24 cellular contexts compared by ENCODE assay signal in the genomic region with DNA sequence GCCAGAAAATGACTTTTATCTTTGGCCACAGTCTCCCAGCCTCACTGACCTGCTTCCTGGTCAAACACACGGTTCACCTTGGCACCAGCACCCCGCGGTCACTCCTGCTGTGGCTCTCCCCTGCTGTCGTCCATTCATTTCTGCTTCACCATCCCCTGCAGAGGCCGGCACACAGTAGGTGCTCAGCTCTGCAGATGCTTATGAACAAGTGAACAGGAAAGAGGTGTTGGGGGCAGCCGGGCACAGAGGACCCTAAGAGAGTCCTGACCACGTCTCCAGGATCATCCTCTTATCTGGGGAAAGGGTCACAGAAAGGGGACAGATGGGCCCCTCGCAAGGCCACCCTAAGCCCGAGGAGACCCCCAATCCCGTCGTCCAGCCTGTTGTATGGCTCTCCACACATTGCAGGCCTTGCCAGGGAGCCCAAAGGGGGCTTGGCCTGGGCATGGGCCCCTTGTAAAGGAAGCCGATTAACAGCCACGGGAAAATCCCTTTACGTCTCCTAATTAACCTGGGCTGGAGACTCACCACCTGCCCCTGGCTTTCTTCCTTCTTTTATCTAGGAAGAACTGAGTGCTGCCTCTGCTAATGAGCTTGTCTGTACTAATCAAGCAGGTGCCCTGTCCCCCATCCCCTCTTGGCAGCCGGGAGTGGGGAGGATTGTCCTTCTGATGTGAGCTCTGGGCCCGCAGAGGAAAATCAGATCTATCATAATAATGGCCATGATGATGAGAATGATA. TPM values are rescaled to one million over a fixed set of nuclear protein-coding genes. Genes with fewer than 3 reads are reported as not detected.
DNase-seq lines count a peak whose midpoint lies in the region; ATAC-seq and TF ChIP-seq lines count a peak whose summit lies in the region.
"Had no signal": no experiment of that assay in that cellular context is flagged by ENCODE, and none has a peak within 500 bp of the region (broad histone marks: within the 10 kb centered on the region; RNA-seq: fewer than 3 reads in every experiment).

No MANE protein-coding gene starts in this region.

- no peak for TF ChIP-seq CTCF in GM23338 (conservative IDR thresholded peaks at IDR 0.05; ENCODE audit: low read depth in 2 of 2)
- TF ChIP-seq CTCF in WTC11 (IDR thresholded peaks at IDR 0.05) = no peak
- TF ChIP-seq CTCF in nephron (IDR thresholded peaks at IDR 0.05; ENCODE audit: unreplicated experiment in 3 of 3) = no peak
- no peak for TF ChIP-seq CTCF in smooth muscle cell (IDR thresholded peaks at IDR 0.05; ENCODE audit: borderline replicate concordance, insufficient read depth, poor library complexity, severe bottlenecking)

- peaks cover 37% of the 10 kb centered on the region for H3K4me1 Mint-ChIP-seq in GM23338
- peaks cover 43% of the 10 kb centered on the region for H3K4me1 Mint-ChIP-seq in WTC11
- peaks cover 16% of the 10 kb centered on the region for H3K4me1 Mint-ChIP-seq in nephron
- H3K4me1 Mint-ChIP-seq: activated CD8-positive, alpha-beta memory T cell treated with anti-CD3 and anti-CD28 coated beads, Interleukin-2, amount 10 ng/mL, durations not matched to agents 7 days and 5 days had no signal

- peak overlapping the region; percentile 86 for H3K4me3 Mint-ChIP-seq in GM23338
- peak overlapping the region; percentile 80 for H3K4me3 Mint-ChIP-seq in WTC11
- peak overlapping the region; percentile 17 to 76 (median 63) for H3K4me3 Mint-ChIP-seq in nephron
- H3K4me3 Mint-ChIP-seq: activated CD8-positive, alpha-beta memory T cell treated with anti-CD3 and anti-CD28 coated beads, Interleukin-2, amount 10 ng/mL, durations not matched to agents 7 days and 5 days; CD4-positive, alpha-beta T cell had no signal

- H3K9me3 Mint-ChIP-seq in GM23338 (peaks cover 5% of the 10 kb centered on the region; the same call in 2 of the 3 replicates), WTC11 (peaks cover 9% of the 10 kb centered on the region), nephron (no peaks in the 10 kb centered on the region)
- H3K9me3 Mint-ChIP-seq: CD4-positive, alpha-beta T cell; T-cell had no signal

- H3K4me1 ChIP-seq in GM23338 (ENCODE audit: insufficient read depth) (peaks cover 36% of the 10 kb centered on the region), HUES48 (ENCODE audit: control insufficient read depth, insufficient read depth, low read length) (peaks cover 41% of the 10 kb centered on the region), smooth muscle cell (ENCODE audit: low read depth) (peaks cover 39% of the 10 kb centered on the region)

- POLR2A ChIA-PET in WTC11 (lab: Charles Lee) = no interaction called here

- H3K27me3 ChIP-seq in GM23338 (ENCODE audit: insufficient read depth) (peaks cover 31% of the 10 kb centered on the region), HUES48 (ENCODE audit: control insufficient read depth, insufficient read depth, low read length) (peaks cover 34% of the 10 kb centered on the region), smooth muscle cell (ENCODE audit: low read depth) (peaks cover 50% of the 10 kb centered on the region)
- H3K27me3 ChIP-seq: thyroid gland had no signal

- no peak for ATAC-seq in GM23338
- ATAC-seq in WTC11 = no peak
- ATAC-seq in Right ventricle myocardium inferior = no peak
- no peak for ATAC-seq in sciatic nerve
- ATAC-seq: activated CD8-positive, alpha-beta memory T cell treated with anti-CD3 and anti-CD28 coated beads, Interleukin-2, amount 10 ng/mL, durations not matched to agents 7 days and 5 days; stimulated activated naive CD8-positive, alpha-beta T cell treated with anti-CD3 and anti-CD28 coated beads, Interleukin-15, Interleukin-2, amounts not matched to agents 100 U/mL and 50 U/mL, for 24 hours; T-cell had no signal

- H3K27ac Mint-ChIP-seq in GM23338 = no peak overlapping the region
- H3K27ac Mint-ChIP-seq in WTC11 = no peak overlapping the region
- no peak overlapping the region for H3K27ac Mint-ChIP-seq in nephron
- H3K27ac Mint-ChIP-seq: activated CD8-positive, alpha-beta memory T cell treated with anti-CD3 and anti-CD28 coated beads, Interleukin-2, amount 10 ng/mL, durations not matched to agents 7 days and 5 days; CD4-positive, alpha-beta T cell had no signal

- H3K27ac ChIP-seq in GM23338 (ENCODE audit: low read depth) = no peak overlapping the region
- H3K27ac ChIP-seq in HUES48 (ENCODE audit: low read depth, low read length) = no peak overlapping the region
- no peak overlapping the region for H3K27ac ChIP-seq in smooth muscle cell (ENCODE audit: low read depth)
- H3K27ac ChIP-seq: thyroid gland had no signal

- H4K20me1 ChIP-seq in GM23338 (replicated peaks; ENCODE audit: insufficient read depth) (no peaks in the 10 kb centered on the region), smooth muscle cell (ENCODE audit: low read depth) (no peaks in the 10 kb centered on the region)

- H3K4me2 ChIP-seq in GM23338 = peak overlapping the region; percentile 94
- no peak overlapping the region for H3K4me2 ChIP-seq in smooth muscle cell

- H3K36me3 ChIP-seq in GM23338 (ENCODE audit: insufficient read depth) (no peaks in the 10 kb centered on the region), HUES48 (ENCODE audit: control insufficient read depth, insufficient read depth, low read length) (no peaks in the 10 kb centered on the region), smooth muscle cell (ENCODE audit: low read depth) (no peaks in the 10 kb centered on the region)
- H3K36me3 ChIP-seq: thyroid gland had no signal

- H3K36me3 Mint-ChIP-seq in GM23338 (ENCODE audit: low read depth) = peaks cover 6% of the 10 kb centered on the region
- no peaks in the 10 kb centered on the region for H3K36me3 Mint-ChIP-seq in WTC11
- no peaks in the 10 kb centered on the region for H3K36me3 Mint-ChIP-seq in nephron (ENCODE audit: low read depth)
- H3K36me3 Mint-ChIP-seq: activated CD8-positive, alpha-beta memory T cell treated with anti-CD3 and anti-CD28 coated beads, Interleukin-2, amount 10 ng/mL, durations not matched to agents 7 days and 5 days; T-cell had no signal

- 52% methylated on average over 16 of the region's 16 CpGs for WGBS in smooth muscle cell (ENCODE audit: low lambda C conversion rate)

- DNase-seq in GM23338 (ENCODE audit: low spot score) (no peak), WTC11 (ENCODE audit: low spot score) (no peak), Right ventricle myocardium inferior (ENCODE audit: missing footprints) (no peak), sciatic nerve (ENCODE audit: low spot score) (no peak), smooth muscle cell (lab: John Stamatoyannopoulos, UW; ENCODE audit: unreplicated experiment) (no peak)
- DNase-seq in stimulated activated naive CD4-positive, alpha-beta T cell (lab: John Stamatoyannopoulos, UW) = no peak
- DNase-seq: activated CD4-positive, alpha-beta T cell treated with anti-CD3 and anti-CD28 coated beads for 48 hours; activated CD8-positive, alpha-beta memory T cell treated with anti-CD3 and anti-CD28 coated beads, Interleukin-2, amount 10 ng/mL, durations not matched to agents 7 days and 5 days; activated naive CD4-positive, alpha-beta T cell treated with anti-CD3 and anti-CD28 coated beads, Interleukin-2, amount 50 U/mL, for 16 hours; aorta; CD4-positive, alpha-beta T cell; GF-D8; NCI-H1417 treated with DMSO at 0.1 percent for 48 hours; NCI-H2171 treated with DMSO at 0.1 percent for 48 hours; NCI-H774; SIG-M5; stimulated activated CD4-positive, alpha-beta T cell treated with anti-CD3 and anti-CD28 coated beads, Interleukin-4, amount 100 ng/mL, for 24 hours; stimulated activated naive CD8-positive, alpha-beta T cell treated with anti-CD3 and anti-CD28 coated beads, Interleukin-15, Interleukin-2, amounts not matched to agents 100 U/mL and 50 U/mL, for 24 hours; T-cell; thyroid gland had no signal

- H2AFZ ChIP-seq in GM23338 (no peak overlapping the region), smooth muscle cell (ENCODE audit: low read depth) (no peak overlapping the region)

- intact Hi-C loops in Right ventricle myocardium inferior (cut with DNase I) = loop anchor here (5.0 kb wide), 5 partner anchors 87 to 1693 kb away; no protein-coding TSS in a partner anchor
- intact Hi-C loops in sciatic nerve (cut with DNase I) = no loop called here

- H3K79me2 ChIP-seq in GM23338 (replicated peaks; ENCODE audit: insufficient read depth) (peaks cover 21% of the 10 kb centered on the region), smooth muscle cell (ENCODE audit: low read depth) (no peaks in the 10 kb centered on the region)

- H3K9me2 ChIP-seq in GM23338 (ENCODE audit: insufficient read depth) = no peaks in the 10 kb centered on the region

- H3F3A ChIP-seq in GM23338 (replicated peaks; ENCODE audit: low read depth) = peaks cover 30% of the 10 kb centered on the region
- no peaks in the 10 kb centered on the region for H3F3A ChIP-seq in smooth muscle cell (ENCODE audit: low read depth)

- H3K4me3 ChIP-seq in GM23338 = peak overlapping the region; percentile 82
- H3K4me3 ChIP-seq in HUES48 (ENCODE audit: low read depth, low read length) = peak overlapping the region; percentile 71
- H3K4me3 ChIP-seq in smooth muscle cell = no peak overlapping the region
- H3K4me3 ChIP-seq: thyroid gland had no signal

- H3K27me3 Mint-ChIP-seq in GM23338 (ENCODE audit: insufficient read depth, low read depth, poor library complexity) (peaks cover 43% of the 10 kb centered on the region), WTC11 (ENCODE audit: low read depth) (peaks cover 31% of the 10 kb centered on the region), nephron (ENCODE audit: low read depth) (peaks cover 79% of the 10 kb centered on the region)

- H3K9me3 ChIP-seq in HUES48 (ENCODE audit: control insufficient read depth, insufficient read depth, low read length) (no peaks in the 10 kb centered on the region), smooth muscle cell (replicated peaks; ENCODE audit: low read depth) (no peaks in the 10 kb centered on the region)
- H3K9me3 ChIP-seq: thyroid gland had no signal

- CTCF ChIA-PET in WTC11 (lab: Charles Lee) = interaction anchor here (0.5 to 2.8 kb wide), 20 partner anchors 18 to 588 kb away, joined by 3 to 19 read pairs (median 4); no protein-coding TSS in a partner anchor

- H3K9ac ChIP-seq in HUES48 (ENCODE audit: low read depth, low read length) = no peak overlapping the region
- H3K9ac ChIP-seq in smooth muscle cell (ENCODE audit: low read depth) = no peak overlapping the region

TF ChIP-seq in GM23338, 12 proteins besides CTCF, POLR2A, EP300 and RAD21 (continues in another document):
- TF ChIP-seq EZH2phosphoT487 (IDR thresholded peaks at IDR 0.05; ENCODE audit: unreplicated experiment) = no peak
- no peak for TF ChIP-seq ZNF114 (CRISPR knock-in tag; IDR thresholded peaks at IDR 0.05)
- no peak for TF ChIP-seq ZNF331 (CRISPR knock-in tag; IDR thresholded peaks at IDR 0.05; ENCODE audit: low read depth)

TF ChIP-seq in WTC11, 78 proteins besides CTCF, POLR2A, EP300 and RAD21 (continues in another document):
- no peak for TF ChIP-seq FOXK1 (CRISPR knock-in tag; IDR thresholded peaks at IDR 0.05)
- no peak for TF ChIP-seq NFATC4 (CRISPR knock-in tag; IDR thresholded peaks at IDR 0.05)

RNA-seq across cellular contexts. Expression of gene TMEM132B, which starts 1.8 kb away (rescaled TPM):
- total RNA-seq in GM23338 (2014; rRNA removed; shearing (Covaris generic)) = 42.6 and 47.6 TPM in 2 replicates
- polyA plus RNA-seq in GM23338 (2016; fragmentation: Nextera tagmentation; extraction: Ambion mirVana) (8.3 and 9.1 TPM in 2 replicates), smooth muscle cell (0.21 TPM in 1 of 2 replicates, not detected in the other)
- total RNA-seq in WTC11 (2021) (79.0 to 83.4 TPM (median 83.3 TPM) in 3 replicates), Right ventricle myocardium inferior (6.8 TPM), sciatic nerve (19.4 TPM), smooth muscle cell (0.04 TPM in 1 of 2 replicates, not detected in the other)
- total RNA-seq: activated CD8-positive, alpha-beta memory T cell treated with anti-CD3 and anti-CD28 coated beads, Interleukin-2, amount 10 ng/mL, durations not matched to agents 7 days and 5 days; CD4-positive, alpha-beta T cell; epithelial cell of proximal tubule had no signal
- polyA plus RNA-seq: HepG2 had no signal
